In genomic region chr3:141345528-141345927, GRCh38 we compare ENCODE assay signal across 22 cellular contexts.
"Had no signal": no experiment of that assay in that cellular context is flagged by ENCODE, and none has a peak within 500 bp of the region (broad histone marks: within the 10 kb centered on the region; RNA-seq: fewer than 3 reads in every experiment).

No MANE protein-coding gene starts in this region.

- H3K9me3 ChIP-seq: esophagus muscularis mucosa, gastrocnemius medialis, psoas muscle had no signal

- H3K36me3 Mint-ChIP-seq: mesothelial cell of epicardium, type B pancreatic cell had no signal

- DNase-seq: effector CD8-positive, alpha-beta T cell; gastrocnemius medialis; heart right ventricle; kidney glomerular epithelial cell; mammary epithelial cell; naive thymus-derived CD4-positive, alpha-beta T cell; nephron progenitor cell; psoas muscle; retina; stimulated activated CD4-positive, alpha-beta T cell treated with anti-CD3 and anti-CD28 coated beads, Interleukin-2, amount 100 ng/mL, for 24 hours; stimulated activated CD4-positive, alpha-beta T cell treated with anti-CD3 and anti-CD28 coated beads, Interleukin-4, amount 100 ng/mL, for 4 hours; stimulated activated naive CD4-positive, alpha-beta T cell had no signal

- H3K36me3 ChIP-seq: cardiac muscle cell, esophagus muscularis mucosa, gastrocnemius medialis, heart right ventricle had no signal

- FAIRE-seq: endometrium, islet of Langerhans, urothelium cell line had no signal

- H3K27ac ChIP-seq: epithelial cell of prostate, esophagus muscularis mucosa, gastrocnemius medialis, heart right ventricle, psoas muscle had no signal

- H3K4me3 Mint-ChIP-seq: dendritic cell treated with granulocyte-macrophage colony-stimulating factor and Interleukin-4, amounts not matched to agents 40 ng/mL and 50 ng/mL, for 4 days; mesothelial cell of epicardium; naive thymus-derived CD4-positive, alpha-beta T cell; nephron progenitor cell; type B pancreatic cell had no signal

- H3K27ac Mint-ChIP-seq: dendritic cell treated with granulocyte-macrophage colony-stimulating factor and Interleukin-4, amounts not matched to agents 40 ng/mL and 50 ng/mL, for 4 days; mesothelial cell of epicardium; naive thymus-derived CD4-positive, alpha-beta T cell; nephron progenitor cell; type B pancreatic cell had no signal

- H3K27me3 ChIP-seq: cardiac muscle cell, esophagus muscularis mucosa, gastrocnemius medialis, heart right ventricle had no signal

- H3K4me1 ChIP-seq: esophagus muscularis mucosa, gastrocnemius medialis, heart right ventricle, psoas muscle had no signal

- H3K4me3 ChIP-seq: cardiac muscle cell, esophagus muscularis mucosa, gastrocnemius medialis, heart right ventricle, psoas muscle had no signal

- ATAC-seq: gastrocnemius medialis; heart right ventricle; naive thymus-derived CD4-positive, alpha-beta T cell; psoas muscle; sciatic nerve had no signal
